ENCODE assay signal across 9 cellular contexts in the genomic region with DNA sequence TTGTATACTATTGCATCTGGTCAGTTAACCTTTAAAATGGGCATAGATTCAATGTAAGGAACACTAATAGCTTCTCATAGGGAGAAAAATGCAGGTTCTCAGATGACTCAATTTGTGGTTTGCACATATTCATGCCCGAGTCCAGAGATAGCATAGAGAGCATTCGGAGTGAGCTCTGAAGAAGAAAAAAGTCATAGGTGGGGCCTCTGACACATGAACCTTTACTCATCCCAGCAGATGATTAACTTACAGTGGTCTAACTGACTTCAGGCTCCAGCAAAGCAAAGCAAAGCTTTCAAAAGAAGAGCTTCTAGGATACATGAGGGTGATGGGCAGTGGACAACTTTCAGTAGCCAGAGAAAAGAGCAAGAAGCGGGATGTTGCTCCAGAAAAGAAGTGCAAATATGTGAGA. TPM values are rescaled to one million over a fixed set of nuclear protein-coding genes. Genes with fewer than 3 reads are reported as not detected.
DNase-seq lines count a peak whose midpoint lies in the region; ATAC-seq, FAIRE-seq and TF ChIP-seq lines count a peak whose summit lies in the region.
"Had no signal": no experiment of that assay in that cellular context is flagged by ENCODE, and none has a peak within 500 bp of the region (broad histone marks: within the 10 kb centered on the region; RNA-seq: fewer than 3 reads in every experiment).

No MANE protein-coding gene starts in this region.

- H3K27me3 ChIP-seq in RWPE2 (ENCODE audit: insufficient read depth, poor library complexity, severe bottlenecking): no peaks in the 10 kb centered on the region
- no peaks in the 10 kb centered on the region for H3K27me3 ChIP-seq in effector memory CD4-positive, alpha-beta T cell (replicated peaks; ENCODE audit: control insufficient read depth, insufficient read depth, low read length, poor library complexity, severe bottlenecking)

- peak; percentile 93 for FAIRE-seq in H54 (lab: Jason Lieb, UNC)

- H3K9me3 ChIP-seq in RWPE2 (ENCODE audit: severe bottlenecking): no peaks in the 10 kb centered on the region
- no peaks in the 10 kb centered on the region for H3K9me3 ChIP-seq in effector memory CD4-positive, alpha-beta T cell (ENCODE audit: control insufficient read depth, low read length)

- TF ChIP-seq POLR2A in H54 (IDR thresholded peaks at IDR 0.05; ENCODE audit: low read depth, low read length): no peak

- H3K4me3 ChIP-seq in RWPE2 (ENCODE audit: severe bottlenecking) (no peak overlapping the region), foreskin fibroblast (ENCODE audit: low read depth in 1 of 2, low read length in 2 of 2) (no peak overlapping the region)
- no peak overlapping the region for H3K4me3 ChIP-seq in effector memory CD4-positive, alpha-beta T cell (ENCODE audit: insufficient read depth, low read depth, low read length, poor library complexity, severe bottlenecking)

- DNase-seq in H54 (ENCODE audit: insufficient read length, low spot score): no peak
- no peak for DNase-seq in RWPE2 (ENCODE audit: low spot score)
- peak; percentile 89 to 92 for DNase-seq in foreskin fibroblast
- no peak for DNase-seq in dermis blood vessel endothelial cell
- no peak for DNase-seq in stimulated activated naive CD4-positive, alpha-beta T cell treated with Interleukin-2 at 50 U/mL for 16 hours (lab: John Stamatoyannopoulos, UW)
- DNase-seq in COLO829 (ENCODE audit: low spot score): no peak
- no peak for DNase-seq in effector memory CD4-positive, alpha-beta T cell
- DNase-seq: endodermal cell had no signal

- ATAC-seq in GM18498 (IDR thresholded peaks at IDR 0.05; ENCODE audit: unreplicated experiment): peak; percentile 44
- peak; percentile 60 for ATAC-seq in RWPE2 (ENCODE audit: low read depth)

- no peaks in the 10 kb centered on the region for H3K36me3 ChIP-seq in RWPE2 (ENCODE audit: low read depth)
- no peaks in the 10 kb centered on the region for H3K36me3 ChIP-seq in effector memory CD4-positive, alpha-beta T cell (ENCODE audit: control insufficient read depth, insufficient read depth, low read length)

- TF ChIP-seq CTCF in RWPE2 (IDR thresholded peaks at IDR 0.05; ENCODE audit: poor library complexity, severe bottlenecking): no peak
- no peak for TF ChIP-seq CTCF in foreskin fibroblast (IDR thresholded peaks at IDR 0.05; ENCODE audit: low read depth, low read length)

- H3K4me1 ChIP-seq in RWPE2 (ENCODE audit: insufficient read depth, poor library complexity, severe bottlenecking): peaks cover 14% of the 10 kb centered on the region
- no peaks in the 10 kb centered on the region for H3K4me1 ChIP-seq in effector memory CD4-positive, alpha-beta T cell (ENCODE audit: control insufficient read depth, insufficient read depth, low read length, poor library complexity, severe bottlenecking)

- H3K27ac ChIP-seq in RWPE2 (ENCODE audit: poor library complexity, severe bottlenecking): peak overlapping the region; percentile 65
- no peak overlapping the region for H3K27ac ChIP-seq in effector memory CD4-positive, alpha-beta T cell (ENCODE audit: insufficient read depth, low read length, poor library complexity, severe bottlenecking)

RNA-seq across cellular contexts. Expression of a gene that starts 55.3 kb away (rescaled TPM):
- 28.8 and 44.4 TPM in 2 replicates for total RNA-seq in dermis blood vessel endothelial cell

Comparison
In these comparisons a context has a peak if more than half of its experiments do, and no peak if none do; other contexts are left out.
1. DNase-seq: peak in foreskin fibroblast (2 of 2); none in H54 (single experiment), RWPE2 (single experiment), dermis blood vessel endothelial cell (single experiment), stimulated activated naive CD4-positive, alpha-beta T cell treated with Interleukin-2 at 50 U/mL for 16 hours (single experiment), COLO829 (single experiment) and effector memory CD4-positive, alpha-beta T cell (0 of 3).